18 cellular contexts compared by ENCODE assay signal in genomic region chr5:72064801-72065570, GRCh38. TPM values are rescaled to one million over a fixed set of nuclear protein-coding genes. Genes with fewer than 3 reads are reported as not detected.
DNase-seq lines count a peak whose midpoint lies in the region; ATAC-seq and TF ChIP-seq lines count a peak whose summit lies in the region.
"Had no signal": no experiment of that assay in that cellular context is flagged by ENCODE, and none has a peak within 500 bp of the region (broad histone marks: within the 10 kb centered on the region; RNA-seq: fewer than 3 reads in every experiment).

No MANE protein-coding gene starts in this region.

- no peak overlapping the region for H2BK5ac ChIP-seq in mesendoderm (ENCODE audit: low read length)

- H3K9me3 Mint-ChIP-seq in stimulated activated naive B cell treated with anti-CD40 and anti-IgM and Interleukin-4, amounts not matched to agents 10 μg/mL and 1 μg/mL and 100 μg/mL, for 72 hours: no peaks in the 10 kb centered on the region
- H3K9me3 Mint-ChIP-seq: activated naive CD4-positive, alpha-beta T cell treated with anti-CD3 and anti-CD28 coated beads, Interleukin-2, amount 50 U/mL, for 24 hours; activated T-cell treated with anti-CD3 and anti-CD28 coated beads, Interleukin-2, amount 50 U/mL, for 24 hours; stimulated activated effector memory CD8-positive, alpha-beta T cell treated with anti-CD3 and anti-CD28 coated beads, Interleukin-12 subunit alpha, Interleukin-12 subunit beta, amount 100 ng/mL, for 72 hours had no signal

- H3K4ac ChIP-seq in mesendoderm (ENCODE audit: low read depth, low read length): no peak overlapping the region

- POLR2A ChIA-PET in PC-9 (lab: Charles Lee; ENCODE audit: unreplicated experiment): interaction anchor here (0.7 to 0.8 kb wide), 2 partner anchors 37 to 133 kb away, joined by 3 to 16 read pairs; no protein-coding TSS in a partner anchor

- in situ Hi-C loops in gastrocnemius medialis (cut with MboI; ENCODE audit: low sequenced_read_pairs in 4 of 4): no loop called here

- no peaks in the 10 kb centered on the region for H3K9me3 ChIP-seq in PC-9 (ENCODE audit: insufficient read depth, low read depth)
- H3K9me3 ChIP-seq in gastrocnemius medialis: no peaks in the 10 kb centered on the region
- H3K9me3 ChIP-seq: BLaER1 treated with 17β-estradiol and CSF1 and Interleukin-3, amounts not matched to agents 10 nM and 100 nM; neutrophil; tibial nerve had no signal

- TF ChIP-seq CTCF in PC-9 (conservative IDR thresholded peaks at IDR 0.05) (no peak), gastrocnemius medialis (IDR thresholded peaks at IDR 0.05 in 4 of 5, conservative IDR thresholded peaks at IDR 0.05 in 1 of 5) (no peak)

- no peak overlapping the region for H3K9ac ChIP-seq in mesendoderm (ENCODE audit: low read length)
- H3K9ac ChIP-seq: BLaER1 treated with 17β-estradiol and CSF1 and Interleukin-3, amounts not matched to agents 10 nM and 100 nM had no signal

- no peaks in the 10 kb centered on the region for H3K36me3 ChIP-seq in PC-9 (ENCODE audit: low read depth)
- H3K36me3 ChIP-seq in mesendoderm (ENCODE audit: control insufficient read depth, insufficient read depth, low read length): no peaks in the 10 kb centered on the region
- H3K36me3 ChIP-seq in gastrocnemius medialis: no peaks in the 10 kb centered on the region
- H3K36me3 ChIP-seq: BLaER1 treated with 17β-estradiol and CSF1 and Interleukin-3, amounts not matched to agents 10 nM and 100 nM; neutrophil; tibial nerve had no signal

- H4K8ac ChIP-seq in mesendoderm (ENCODE audit: low read depth, low read length): no peak overlapping the region

- no CpG with 5 or more reads among the region's 3 CpGs for WGBS in mesendoderm (ENCODE audit: extremely low coverage, insufficient coverage, low lambda C conversion rate)

- no peak for ATAC-seq in gastrocnemius medialis
- no peak for ATAC-seq in stimulated activated naive B cell treated with anti-CD40 and anti-IgM and Interleukin-4, amounts not matched to agents 10 μg/mL and 1 μg/mL and 100 μg/mL, for 72 hours (replicated peaks)
- ATAC-seq: stimulated activated effector memory CD8-positive, alpha-beta T cell treated with anti-CD3 and anti-CD28 coated beads, Interleukin-12 subunit alpha, Interleukin-12 subunit beta, amount 100 ng/mL, for 72 hours had no signal

- H3K4me3 Mint-ChIP-seq in stimulated activated naive B cell treated with anti-CD40 and anti-IgM and Interleukin-4, amounts not matched to agents 10 μg/mL and 1 μg/mL and 100 μg/mL, for 72 hours: no peak overlapping the region
- H3K4me3 Mint-ChIP-seq: activated naive CD4-positive, alpha-beta T cell treated with anti-CD3 and anti-CD28 coated beads, Interleukin-2, amount 50 U/mL, for 24 hours; activated T-cell treated with anti-CD3 and anti-CD28 coated beads, Interleukin-2, amount 50 U/mL, for 24 hours; stimulated activated effector memory CD8-positive, alpha-beta T cell treated with anti-CD3 and anti-CD28 coated beads, Interleukin-12 subunit alpha, Interleukin-12 subunit beta, amount 100 ng/mL, for 72 hours had no signal

- H3K4me3 ChIP-seq in PC-9 (no peak overlapping the region), mesendoderm (ENCODE audit: low read length) (no peak overlapping the region), gastrocnemius medialis (no peak overlapping the region)
- H3K4me3 ChIP-seq: BLaER1 treated with 17β-estradiol and CSF1 and Interleukin-3, amounts not matched to agents 10 nM and 100 nM; tibial nerve had no signal

- no peaks in the 10 kb centered on the region for H4K20me1 ChIP-seq in PC-9 (ENCODE audit: insufficient read depth)

- H3K36me3 Mint-ChIP-seq in stimulated activated naive B cell treated with anti-CD40 and anti-IgM and Interleukin-4, amounts not matched to agents 10 μg/mL and 1 μg/mL and 100 μg/mL, for 72 hours: no peaks in the 10 kb centered on the region
- H3K36me3 Mint-ChIP-seq: activated naive CD4-positive, alpha-beta T cell treated with anti-CD3 and anti-CD28 coated beads, Interleukin-2, amount 50 U/mL, for 24 hours; stimulated activated effector memory CD8-positive, alpha-beta T cell treated with anti-CD3 and anti-CD28 coated beads, Interleukin-12 subunit alpha, Interleukin-12 subunit beta, amount 100 ng/mL, for 72 hours had no signal

- H3K79me2 ChIP-seq in PC-9 (ENCODE audit: low read depth) (no peaks in the 10 kb centered on the region), mesendoderm (ENCODE audit: control insufficient read depth, insufficient read depth, low read length) (no peaks in the 10 kb centered on the region)

- no peak overlapping the region for H3K27ac Mint-ChIP-seq in stimulated activated naive B cell treated with anti-CD40 and anti-IgM and Interleukin-4, amounts not matched to agents 10 μg/mL and 1 μg/mL and 100 μg/mL, for 72 hours
- H3K27ac Mint-ChIP-seq: activated naive CD4-positive, alpha-beta T cell treated with anti-CD3 and anti-CD28 coated beads, Interleukin-2, amount 50 U/mL, for 24 hours; activated T-cell treated with anti-CD3 and anti-CD28 coated beads, Interleukin-2, amount 50 U/mL, for 24 hours; stimulated activated effector memory CD8-positive, alpha-beta T cell treated with anti-CD3 and anti-CD28 coated beads, Interleukin-12 subunit alpha, Interleukin-12 subunit beta, amount 100 ng/mL, for 72 hours had no signal

- intact Hi-C loops in PC-9 (cut with micrococcal nuclease; ENCODE audit: unreplicated experiment): loop anchor here (10.0 kb wide), 1 partner anchor 70 kb away; no protein-coding TSS in a partner anchor
- intact Hi-C loops in gastrocnemius medialis (cut with DNase I; ENCODE audit: low total_unique reads): no loop called here

- BruUV-seq in PC-9 (replicated peaks; lab: Mats Ljungman, UMichigan): no TSS peak

- H3K27me3 ChIP-seq in PC-9 (ENCODE audit: insufficient read depth, low read depth) (no peaks in the 10 kb centered on the region), mesendoderm (ENCODE audit: insufficient read depth, low read length, poor library complexity) (no peaks in the 10 kb centered on the region), gastrocnemius medialis (peaks cover 0 to 2% (median 0%) of the 10 kb centered on the region in 3 donors)
- H3K27me3 ChIP-seq: BLaER1 treated with 17β-estradiol and CSF1 and Interleukin-3, amounts not matched to agents 10 nM and 100 nM; neutrophil; tibial nerve had no signal

- CTCF ChIA-PET in PC-9 (lab: Charles Lee): no interaction called here

- H3K4me2 ChIP-seq in PC-9: peak overlapping the region; percentile 79
- H3K4me2 ChIP-seq in mesendoderm (ENCODE audit: low read length): no peak overlapping the region
- H3K4me2 ChIP-seq: BLaER1 treated with 17β-estradiol and CSF1 and Interleukin-3, amounts not matched to agents 10 nM and 100 nM had no signal

- H3K27ac ChIP-seq in PC-9: peak overlapping the region; percentile 20
- H3K27ac ChIP-seq in mesendoderm (ENCODE audit: low read depth, low read length): peak overlapping the region; percentile 38
- no peak overlapping the region for H3K27ac ChIP-seq in gastrocnemius medialis
- H3K27ac ChIP-seq: 22Rv1; BLaER1 treated with 17β-estradiol and CSF1 and Interleukin-3, amounts not matched to agents 10 nM and 100 nM; neutrophil; tibial nerve had no signal

- no peak overlapping the region for H3K56ac ChIP-seq in mesendoderm (ENCODE audit: low read length)

- DNase-seq in DMS 273 (lab: John Stamatoyannopoulos, UW; ENCODE audit: unreplicated experiment) (peak; percentile 81), DMS 273 treated with DMSO at 0.1 percent for 48 hours (lab: John Stamatoyannopoulos, UW) (no peak), NCI-H146 treated with DMSO at 0.1 percent for 48 hours (lab: John Stamatoyannopoulos, UW; ENCODE audit: unreplicated experiment) (peak; percentile 39), PC-9 (peak; percentile 61 to 71), mesendoderm (peak; percentile 83), gastrocnemius medialis (no peak), DMS153 (lab: John Stamatoyannopoulos, UW) (no peak)
- no peak for DNase-seq in stimulated activated naive B cell treated with anti-CD40 and anti-IgM and Interleukin-4, amounts not matched to agents 10 μg/mL and 1 μg/mL and 100 μg/mL, for 72 hours
- DNase-seq: activated CD4-positive, alpha-beta T cell treated with anti-CD3 and anti-CD28 coated beads, Interleukin-2, amount 50 U/mL, for 48 hours; activated T-cell treated with anti-CD3 and anti-CD28 coated beads, Interleukin-2, amount 50 U/mL, for 24 hours; foreskin fibroblast; T-helper 1 cell had no signal

- no peak overlapping the region for H3K18ac ChIP-seq in mesendoderm (ENCODE audit: low read length)

- TF ChIP-seq POLR2A in gastrocnemius medialis (IDR thresholded peaks at IDR 0.05): no peak

- no peak overlapping the region for H2BK15ac ChIP-seq in mesendoderm (replicated peaks; ENCODE audit: low read depth)

- H2AK5ac ChIP-seq in mesendoderm (ENCODE audit: low read length): no peak overlapping the region

- H3K4me1 Mint-ChIP-seq in stimulated activated naive B cell treated with anti-CD40 and anti-IgM and Interleukin-4, amounts not matched to agents 10 μg/mL and 1 μg/mL and 100 μg/mL, for 72 hours: no peaks in the 10 kb centered on the region
- H3K4me1 Mint-ChIP-seq: activated naive CD4-positive, alpha-beta T cell treated with anti-CD3 and anti-CD28 coated beads, Interleukin-2, amount 50 U/mL, for 24 hours; stimulated activated effector memory CD8-positive, alpha-beta T cell treated with anti-CD3 and anti-CD28 coated beads, Interleukin-12 subunit alpha, Interleukin-12 subunit beta, amount 100 ng/mL, for 72 hours had no signal

- H3K4me1 ChIP-seq in PC-9 (replicated peaks; ENCODE audit: insufficient read depth): peaks cover 45% of the 10 kb centered on the region
- peaks cover 10% of the 10 kb centered on the region for H3K4me1 ChIP-seq in mesendoderm (ENCODE audit: control insufficient read depth, low read depth, low read length)
- no peaks in the 10 kb centered on the region for H3K4me1 ChIP-seq in gastrocnemius medialis
- H3K4me1 ChIP-seq: BLaER1 treated with 17β-estradiol and CSF1 and Interleukin-3, amounts not matched to agents 10 nM and 100 nM; tibial nerve had no signal

- peaks cover 13 to 18% of the 10 kb centered on the region in 2 donors for H3K27me3 Mint-ChIP-seq in stimulated activated naive B cell treated with anti-CD40 and anti-IgM and Interleukin-4, amounts not matched to agents 10 μg/mL and 1 μg/mL and 100 μg/mL, for 72 hours

- no peak overlapping the region for H4K5ac ChIP-seq in mesendoderm (ENCODE audit: low read length)

- no peak overlapping the region for H3K23ac ChIP-seq in mesendoderm (ENCODE audit: low read length)

- peaks cover 40% of the 10 kb centered on the region for H3F3A ChIP-seq in PC-9 (ENCODE audit: insufficient read depth, low read depth)

- no peak overlapping the region for H2BK120ac ChIP-seq in mesendoderm (ENCODE audit: low read depth, low read length)

- no peak overlapping the region for H2AFZ ChIP-seq in PC-9

- no peaks in the 10 kb centered on the region for H3K79me1 ChIP-seq in mesendoderm (ENCODE audit: low read length)

- no peaks in the 10 kb centered on the region for H3K9me2 ChIP-seq in PC-9 (ENCODE audit: insufficient read depth)

RNA-seq across cellular contexts. Expression of gene MAP1B, which starts 42.3 kb away (rescaled TPM):
- total RNA-seq in PC-9 (2021) (159 and 163 TPM in 2 replicates), gastrocnemius medialis (100 to 1,000 TPM in 2 of 4 donors, 10 to 100 TPM in 2; 44.2 to 120 (median 83.4) TPM)
- 38.5 TPM for polyA plus RNA-seq in mesendoderm (2013, experiment 1 of 2)
- 38.3 TPM for polyA plus RNA-seq in mesendoderm (2013, experiment 2 of 2)

Comparison
In these comparisons a context has a peak if more than half of its experiments do, and no peak if none do; other contexts are left out.
1. DNase-seq: peak in DMS 273 (single experiment), NCI-H146 treated with DMSO at 0.1 percent for 48 hours (single experiment), PC-9 (2 of 2) and mesendoderm (single experiment); none in DMS 273 treated with DMSO at 0.1 percent for 48 hours (single experiment), gastrocnemius medialis (0 of 2), stimulated activated naive B cell treated with anti-CD40 and anti-IgM and Interleukin-4, amounts not matched to agents 10 μg/mL and 1 μg/mL and 100 μg/mL, for 72 hours (single experiment) and DMS153 (single experiment).
2. H3K27ac ChIP-seq: peak in PC-9 (single experiment) and mesendoderm (single experiment); none in gastrocnemius medialis (0 of 4).